Comparison of ENCODE assay signal across 10 cellular contexts in the genomic region with DNA sequence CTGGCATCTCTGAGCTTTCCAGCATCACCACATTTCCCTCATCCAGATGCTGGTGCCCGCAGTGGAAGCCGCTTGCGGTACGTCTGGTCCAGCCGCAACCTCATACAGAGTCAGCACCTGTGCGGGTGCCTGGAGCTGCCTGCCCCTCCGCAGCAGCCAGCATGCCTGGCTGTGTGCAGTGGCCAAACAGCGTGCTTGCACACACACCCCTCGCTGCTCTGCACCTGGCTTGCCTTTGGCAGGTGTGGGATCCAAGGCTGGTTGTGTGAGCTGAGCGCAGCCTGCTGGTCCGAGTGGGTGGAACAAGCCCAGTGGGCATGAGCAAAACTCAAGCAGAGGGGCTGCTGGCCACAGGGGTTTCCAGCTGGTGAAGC. TPM values are rescaled to one million over a fixed set of nuclear protein-coding genes. Genes with fewer than 3 reads are reported as not detected.
DNase-seq lines count a peak whose midpoint lies in the region; TF ChIP-seq lines count a peak whose summit lies in the region.
"Had no signal": no experiment of that assay in that cellular context is flagged by ENCODE, and none has a peak within 500 bp of the region (broad histone marks: within the 10 kb centered on the region; RNA-seq: fewer than 3 reads in every experiment).

No MANE protein-coding gene starts in this region.

- H3K36me3 ChIP-seq in endodermal cell (ENCODE audit: control insufficient read depth, insufficient read depth, low read length): no peaks in the 10 kb centered on the region
- H3K36me3 ChIP-seq in transverse colon: no peaks in the 10 kb centered on the region
- H3K36me3 ChIP-seq: right atrium auricular region had no signal

- no peaks in the 10 kb centered on the region for H3K36me3 Mint-ChIP-seq in activated naive CD4-positive, alpha-beta T cell treated with anti-CD3 and anti-CD28 coated beads for 36 hours (ENCODE audit: low read depth)
- no peaks in the 10 kb centered on the region for H3K36me3 Mint-ChIP-seq in endodermal cell (ENCODE audit: low read depth)
- H3K36me3 Mint-ChIP-seq: CD14-positive monocyte had no signal

- intact Hi-C loops in activated naive CD4-positive, alpha-beta T cell treated with anti-CD3 and anti-CD28 coated beads for 36 hours (cut with micrococcal nuclease): no loop called here
- intact Hi-C loops in transverse colon (cut with DNase I; ENCODE audit: low total_unique reads): loop anchor here (10.0 kb wide), 1 partner anchor 169 kb away; no protein-coding TSS in a partner anchor

- H3K4me3 ChIP-seq in endodermal cell (ENCODE audit: low read length): no peak overlapping the region
- H3K4me3 ChIP-seq in transverse colon: no peak overlapping the region
- H3K4me3 ChIP-seq: right atrium auricular region had no signal

- peaks cover 10% of the 10 kb centered on the region for H3K27me3 ChIP-seq in endodermal cell (ENCODE audit: control insufficient read depth, insufficient read depth, low read length, poor library complexity, severe bottlenecking)
- no peaks in the 10 kb centered on the region for H3K27me3 ChIP-seq in transverse colon
- H3K27me3 ChIP-seq: right atrium auricular region had no signal

- peaks cover 4% of the 10 kb centered on the region for H3K27me3 Mint-ChIP-seq in activated naive CD4-positive, alpha-beta T cell treated with anti-CD3 and anti-CD28 coated beads for 36 hours (ENCODE audit: low read depth)
- H3K27me3 Mint-ChIP-seq in endodermal cell (ENCODE audit: insufficient read depth): peaks cover 13% of the 10 kb centered on the region

- no peak overlapping the region for H3K27ac ChIP-seq in endodermal cell (ENCODE audit: low read depth, low read length)
- no peak overlapping the region for H3K27ac ChIP-seq in transverse colon
- H3K27ac ChIP-seq: right atrium auricular region had no signal

- in situ Hi-C loops in transverse colon (cut with MboI; ENCODE audit: low pct_ligation_motif_present in 1 of 4, low pct_unique_long_range_greater_than_20kb in 1 of 4, low sequenced_read_pairs in 3 of 4): loop anchor here (10.0 to 25.0 kb wide), 4 partner anchors 99 to 641 kb away; a partner anchor contains a TSS

- TF ChIP-seq POLR2A in transverse colon (IDR thresholded peaks at IDR 0.05): no peak

- TF ChIP-seq CTCF in endodermal cell (conservative IDR thresholded peaks at IDR 0.05): peak; percentile 72
- peak in 4 of 5 experiments; percentile 28 to 64 (median 38) for TF ChIP-seq CTCF in transverse colon (IDR thresholded peaks at IDR 0.05)

- H3K4me1 ChIP-seq in endodermal cell (ENCODE audit: control insufficient read depth, insufficient read depth, low read length): no peaks in the 10 kb centered on the region
- peaks cover 6 to 15% (median 10%) of the 10 kb centered on the region in 4 donors for H3K4me1 ChIP-seq in transverse colon

- no peaks in the 10 kb centered on the region for H3K9me3 Mint-ChIP-seq in activated naive CD4-positive, alpha-beta T cell treated with anti-CD3 and anti-CD28 coated beads for 36 hours
- H3K9me3 Mint-ChIP-seq in endodermal cell: peaks cover 4% of the 10 kb centered on the region

- CTCF ChIA-PET in activated naive CD4-positive, alpha-beta T cell treated with anti-CD3 and anti-CD28 coated beads for 36 hours (lab: Charles Lee): interaction anchor here (0.7 to 4.0 kb wide), 25 partner anchors 10 to 640 kb away, joined by 3 to 27 read pairs (median 4); a partner anchor contains a TSS

- H3K9me3 ChIP-seq in endodermal cell (ENCODE audit: control insufficient read depth, low read length): peaks cover 10% of the 10 kb centered on the region
- no peaks in the 10 kb centered on the region for H3K9me3 ChIP-seq in transverse colon
- H3K9me3 ChIP-seq: right atrium auricular region had no signal

- 74 to 83% methylated on average over 4 to 11 of the region's 11 CpGs for WGBS in endodermal cell (ENCODE audit: insufficient coverage in 1 of 2, insufficient read length in 1 of 2), 2 experiments
- WGBS in transverse colon (ENCODE audit: low coverage in 1 of 2), 2 donors: 65% methylated on average over 11 of the region's 11 CpGs; no CpG with 5 or more reads in 1 of the 2 donors

- H3K4me3 Mint-ChIP-seq in activated naive CD4-positive, alpha-beta T cell treated with anti-CD3 and anti-CD28 coated beads for 36 hours: no peak overlapping the region
- H3K4me3 Mint-ChIP-seq in endodermal cell: no peak overlapping the region
- H3K4me3 Mint-ChIP-seq: CD14-positive monocyte had no signal

- H3K9ac ChIP-seq in endodermal cell (ENCODE audit: extremely low read depth, low read length, poor library complexity, severe bottlenecking): no peak overlapping the region

- DNase-seq in activated naive CD4-positive, alpha-beta T cell treated with anti-CD3 and anti-CD28 coated beads for 36 hours: peak; percentile 28
- DNase-seq in activated naive CD4-positive, alpha-beta T cell treated with anti-CD3 and anti-CD28 coated beads, Interleukin-2, amount 50 U/mL, for 16 hours: no peak
- DNase-seq in NCI-H748 treated with DMSO at 0.1 percent for 48 hours (lab: John Stamatoyannopoulos, UW) (peak; percentile 80), endodermal cell (peak; percentile 90), transverse colon (peak; percentile 72), NOMO-1 treated with DMSO at 0.1 percent for 48 hours (lab: John Stamatoyannopoulos, UW; ENCODE audit: unreplicated experiment) (no peak), NCI-H446 treated with DMSO at 0.1 percent for 48 hours (lab: John Stamatoyannopoulos, UW) (no peak)
- DNase-seq in stimulated activated naive CD4-positive, alpha-beta T cell (lab: John Stamatoyannopoulos, UW): no peak

- peaks cover 7% of the 10 kb centered on the region for H3K4me1 Mint-ChIP-seq in activated naive CD4-positive, alpha-beta T cell treated with anti-CD3 and anti-CD28 coated beads for 36 hours (ENCODE audit: low read depth)
- H3K4me1 Mint-ChIP-seq in endodermal cell: peaks cover 3% of the 10 kb centered on the region

- H3K27ac Mint-ChIP-seq in activated naive CD4-positive, alpha-beta T cell treated with anti-CD3 and anti-CD28 coated beads for 36 hours: no peak overlapping the region
- no peak overlapping the region for H3K27ac Mint-ChIP-seq in endodermal cell
- H3K27ac Mint-ChIP-seq: CD14-positive monocyte had no signal

- no peak for TF ChIP-seq EP300 in transverse colon (IDR thresholded peaks at IDR 0.05; ENCODE audit: low read depth)

RNA-seq across cellular contexts. Expression of a gene that starts 3.1 kb away (rescaled TPM):
- total RNA-seq in activated naive CD4-positive, alpha-beta T cell treated with anti-CD3 and anti-CD28 coated beads for 36 hours: 10 to 100 TPM; 10.6 to 10.9 TPM
- total RNA-seq in endodermal cell: 10 to 100 TPM; 13.0 to 16.4 TPM
- polyA plus RNA-seq in endodermal cell (2013, experiment 1 of 2): 21.8 TPM
- polyA plus RNA-seq in endodermal cell (2013, experiment 2 of 2): 20.2 TPM
- total RNA-seq in transverse colon: 10 to 100 TPM; 23.5 to 35.2 (median 30.7) TPM

RNA-seq across cellular contexts. Expression of a gene that starts 32.9 kb away (rescaled TPM):
- 10 to 100 TPM; 40.6 to 41.9 TPM for total RNA-seq in activated naive CD4-positive, alpha-beta T cell treated with anti-CD3 and anti-CD28 coated beads for 36 hours
- total RNA-seq in endodermal cell: 10 to 100 TPM; 29.4 to 35.4 TPM
- 34.0 TPM for polyA plus RNA-seq in endodermal cell (2013, experiment 1 of 2)
- polyA plus RNA-seq in endodermal cell (2013, experiment 2 of 2): 31.8 TPM
- 100 to 1,000 TPM in 1 of 4 donors, 10 to 100 TPM in 3; 23.6 to 152 (median 28.9) TPM for total RNA-seq in transverse colon

Comparison
In these comparisons a context has a peak if more than half of its experiments do, and no peak if none do; other contexts are left out.
1. DNase-seq: peak in activated naive CD4-positive, alpha-beta T cell treated with anti-CD3 and anti-CD28 coated beads for 36 hours (single experiment), NCI-H748 treated with DMSO at 0.1 percent for 48 hours (single experiment), endodermal cell (single experiment) and transverse colon (single experiment); none in activated naive CD4-positive, alpha-beta T cell treated with anti-CD3 and anti-CD28 coated beads, Interleukin-2, amount 50 U/mL, for 16 hours (single experiment), NOMO-1 treated with DMSO at 0.1 percent for 48 hours (single experiment), stimulated activated naive CD4-positive, alpha-beta T cell (0 of 6) and NCI-H446 treated with DMSO at 0.1 percent for 48 hours (single experiment).